Comparison of ENCODE assay signal across 24 cellular contexts in the genomic region with DNA sequence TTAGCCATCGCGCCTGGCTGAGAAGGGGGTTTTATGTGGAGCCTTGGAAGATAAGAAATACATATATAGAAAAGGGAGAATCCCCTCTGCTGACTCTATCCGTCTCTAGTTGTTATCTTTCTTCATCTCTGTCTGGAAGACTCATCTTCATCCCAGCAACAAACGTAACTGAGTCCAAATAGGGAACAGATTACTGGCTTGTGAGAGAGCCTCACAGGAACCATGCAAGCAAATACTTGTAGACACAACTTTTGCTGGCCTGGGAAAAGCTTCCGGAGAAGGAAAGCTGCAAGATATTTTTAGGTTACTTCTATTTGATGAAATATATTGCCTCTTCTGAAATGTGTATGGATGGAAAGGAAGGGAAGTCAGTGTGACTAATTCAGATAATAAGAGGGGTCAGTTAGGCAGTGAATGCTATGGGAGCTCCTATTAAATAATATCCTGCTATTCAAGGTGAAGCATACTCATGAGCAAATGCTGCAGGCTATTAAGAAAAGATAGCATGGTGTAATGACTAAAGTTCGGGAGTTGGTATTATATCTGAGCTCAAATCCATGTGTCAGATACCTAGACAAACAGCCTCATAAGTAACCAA. TPM values are rescaled to one million over a fixed set of nuclear protein-coding genes. Genes with fewer than 3 reads are reported as not detected.
DNase-seq lines count a peak whose midpoint lies in the region; ATAC-seq, FAIRE-seq and TF ChIP-seq lines count a peak whose summit lies in the region.
"Had no signal": no experiment of that assay in that cellular context is flagged by ENCODE, and none has a peak within 500 bp of the region (broad histone marks: within the 10 kb centered on the region; RNA-seq: fewer than 3 reads in every experiment).

No MANE protein-coding gene starts in this region.

- H3K4me1 ChIP-seq in heart right ventricle: peaks cover 0 to 33% (median 11%) of the 10 kb centered on the region in 9 donors
- peaks cover 34% of the 10 kb centered on the region for H3K4me1 ChIP-seq in foreskin keratinocyte
- no peaks in the 10 kb centered on the region for H3K4me1 ChIP-seq in smooth muscle cell (ENCODE audit: low read depth)
- no peaks in the 10 kb centered on the region for H3K4me1 ChIP-seq in mucosa of descending colon (ENCODE audit: low read depth)
- H3K4me1 ChIP-seq: HAP-1 had no signal

- DNase-seq in heart right ventricle: no peak
- no peak for DNase-seq in Right ventricle myocardium inferior (ENCODE audit: missing footprints)
- peak; percentile 35 for DNase-seq in bronchial epithelial cell (ENCODE audit: low read depth)
- peak; percentile 57 to 85 for DNase-seq in foreskin keratinocyte
- DNase-seq in smooth muscle cell (lab: John Stamatoyannopoulos, UW; ENCODE audit: unreplicated experiment): no peak
- DNase-seq in mucosa of descending colon: no peak
- DNase-seq in NK-92 treated with Interleukin-12 subunit alpha and Interleukin-12 subunit beta, amount 100 ng/mL, for 24 hours (lab: John Stamatoyannopoulos, UW): no peak
- DNase-seq: ACHN; CD4-positive, alpha-beta memory T cell; DND-41; MV-4-11; NCI-H1417; NCI-H1694 treated with DMSO at 0.1 percent for 48 hours; NCI-H446 treated with DMSO at 0.1 percent for 48 hours; NCI-H526 treated with DMSO at 0.1 percent for 48 hours; RPMI8226; SHP77 treated with DMSO at 0.1 percent for 48 hours had no signal

- peak in 6 of 8 donors; percentile 18 to 76 (median 60) for ATAC-seq in heart right ventricle
- no peak for ATAC-seq in Right ventricle myocardium inferior
- peak; percentile 78 for ATAC-seq in foreskin keratinocyte
- ATAC-seq in HG02885 (IDR thresholded peaks at IDR 0.05; ENCODE audit: poor library complexity, unreplicated experiment): no peak
- ATAC-seq in mucosa of descending colon: no peak
- ATAC-seq: GM12878, GM23338 had no signal

- peak overlapping the region; percentile 78 for H2AFZ ChIP-seq in smooth muscle cell (ENCODE audit: low read depth)
- H2AFZ ChIP-seq: GM23338 had no signal

- intact Hi-C loops in heart right ventricle (cut with DNase I) (loop anchor here in 1 of 10 donors (10.0 kb wide), 1 partner anchor 92 kb away; no protein-coding TSS in a partner anchor), Right ventricle myocardium inferior (cut with DNase I) (no loop called here), mucosa of descending colon (cut with DNase I, micrococcal nuclease) (no loop called here)

- H3K27me3 ChIP-seq in heart right ventricle (no peaks in the 10 kb centered on the region), bronchial epithelial cell (ENCODE audit: control insufficient read depth, insufficient read depth, low read length) (no peaks in the 10 kb centered on the region), foreskin keratinocyte (no peaks in the 10 kb centered on the region), smooth muscle cell (ENCODE audit: low read depth) (no peaks in the 10 kb centered on the region)
- H3K27me3 ChIP-seq: BLaER1 treated with 17β-estradiol and CSF1 and Interleukin-3, amounts not matched to agents 10 nM and 100 nM had no signal

- no peaks in the 10 kb centered on the region for H3K36me3 ChIP-seq in heart right ventricle
- no peaks in the 10 kb centered on the region for H3K36me3 ChIP-seq in bronchial epithelial cell (ENCODE audit: control insufficient read depth, insufficient read depth, low read length)
- no peaks in the 10 kb centered on the region for H3K36me3 ChIP-seq in smooth muscle cell (ENCODE audit: low read depth)
- no peaks in the 10 kb centered on the region for H3K36me3 ChIP-seq in mucosa of descending colon (ENCODE audit: low read depth)
- H3K36me3 ChIP-seq: BLaER1 treated with 17β-estradiol and CSF1 and Interleukin-3, amounts not matched to agents 10 nM and 100 nM; HAP-1 had no signal

- FAIRE-seq in bronchial epithelial cell (lab: Jason Lieb, UNC): no peak
- FAIRE-seq: GM12878 had no signal

- H3K9ac ChIP-seq in smooth muscle cell (ENCODE audit: low read depth): no peak overlapping the region
- H3K9ac ChIP-seq: BLaER1 treated with 17β-estradiol and CSF1 and Interleukin-3, amounts not matched to agents 10 nM and 100 nM had no signal

- H3K4me3 ChIP-seq in heart right ventricle (no peak overlapping the region), bronchial epithelial cell (ENCODE audit: low read depth, low read length) (no peak overlapping the region), smooth muscle cell (no peak overlapping the region), mucosa of descending colon (no peak overlapping the region)
- H3K4me3 ChIP-seq: BLaER1 treated with 17β-estradiol and CSF1 and Interleukin-3, amounts not matched to agents 10 nM and 100 nM; GM12878; GM23338; HAP-1; SK-N-MC had no signal

- H4K20me1 ChIP-seq in smooth muscle cell (ENCODE audit: low read depth): no peaks in the 10 kb centered on the region
- H4K20me1 ChIP-seq: BLaER1 treated with 17β-estradiol and CSF1 and Interleukin-3, amounts not matched to agents 10 nM and 100 nM had no signal

- peak overlapping the region in 2 of 10 donors; percentile 38 to 66 for H3K27ac ChIP-seq in heart right ventricle
- H3K27ac ChIP-seq in foreskin keratinocyte: no peak overlapping the region
- H3K27ac ChIP-seq in smooth muscle cell (ENCODE audit: low read depth): peak overlapping the region; percentile 31
- H3K27ac ChIP-seq: 22Rv1; BLaER1 treated with 17β-estradiol and CSF1 and Interleukin-3, amounts not matched to agents 10 nM and 100 nM; SK-N-MC had no signal

- TF ChIP-seq CTCF in heart right ventricle (IDR thresholded peaks at IDR 0.05): no peak
- no peak for TF ChIP-seq CTCF in bronchial epithelial cell (IDR thresholded peaks at IDR 0.05; ENCODE audit: insufficient read depth, low read length, severe bottlenecking)
- TF ChIP-seq CTCF in foreskin keratinocyte (conservative IDR thresholded peaks at IDR 0.05): no peak
- TF ChIP-seq CTCF in smooth muscle cell (IDR thresholded peaks at IDR 0.05; ENCODE audit: borderline replicate concordance, insufficient read depth, poor library complexity, severe bottlenecking): no peak
- no peak for TF ChIP-seq CTCF in mucosa of descending colon (IDR thresholded peaks at IDR 0.05)

- WGBS in heart right ventricle, 2 donors: 56 to 78% methylated on average over 6 of the region's 6 CpGs
- 37% methylated on average over 6 of the region's 6 CpGs for WGBS in smooth muscle cell (ENCODE audit: low lambda C conversion rate)

- H3K9me3 ChIP-seq in heart right ventricle (no peaks in the 10 kb centered on the region), smooth muscle cell (replicated peaks; ENCODE audit: low read depth) (no peaks in the 10 kb centered on the region), mucosa of descending colon (no peaks in the 10 kb centered on the region)
- H3K9me3 ChIP-seq: HAP-1 had no signal

- H3F3A ChIP-seq in smooth muscle cell (ENCODE audit: low read depth): peaks cover 10% of the 10 kb centered on the region

- H3K79me2 ChIP-seq in smooth muscle cell (ENCODE audit: low read depth): no peaks in the 10 kb centered on the region

- H3K4me2 ChIP-seq in smooth muscle cell: no peak overlapping the region
- H3K4me2 ChIP-seq: GM23338 had no signal

RNA-seq across cellular contexts. Expression of gene FGGY, which starts 20.5 kb away (rescaled TPM):
- total RNA-seq in heart right ventricle (10 to 100 TPM; 26.3 to 51.8 (median 36.6) TPM), Right ventricle myocardium inferior (28.5 TPM), bronchial epithelial cell (20.0 and 35.1 TPM in 2 replicates), foreskin keratinocyte (8.6 and 9.9 TPM in 2 replicates), smooth muscle cell (5.6 and 9.2 TPM in 2 replicates), mucosa of descending colon (10 to 100 TPM; 25.2 to 38.3 (median 36.6) TPM)
- polyA plus RNA-seq in heart right ventricle (1 to 10 TPM; 3.1 to 9.5 TPM), foreskin keratinocyte (6.4 and 8.1 TPM in 2 replicates), smooth muscle cell (4.8 and 5.1 TPM in 2 replicates)

Comparison
In these comparisons a context has a peak if more than half of its experiments do, and no peak if none do; other contexts are left out.
1. ATAC-seq: peak in heart right ventricle (6 of 8) and foreskin keratinocyte (single experiment); none in Right ventricle myocardium inferior (single experiment), HG02885 (single experiment) and mucosa of descending colon (single experiment).
2. DNase-seq: peak in bronchial epithelial cell (single experiment) and foreskin keratinocyte (2 of 2); none in heart right ventricle (0 of 2), Right ventricle myocardium inferior (single experiment), smooth muscle cell (single experiment), mucosa of descending colon (0 of 3) and NK-92 treated with Interleukin-12 subunit alpha and Interleukin-12 subunit beta, amount 100 ng/mL, for 24 hours (single experiment).